Comparison of ENCODE assay signal across 11 cellular contexts in genomic region chr4:185235480-185236154, GRCh38. TPM values are rescaled to one million over a fixed set of nuclear protein-coding genes. Genes with fewer than 3 reads are reported as not detected.
DNase-seq lines count a peak whose midpoint lies in the region; ATAC-seq and TF ChIP-seq lines count a peak whose summit lies in the region.
"Had no signal": no experiment of that assay in that cellular context is flagged by ENCODE, and none has a peak within 500 bp of the region (broad histone marks: within the 10 kb centered on the region; RNA-seq: fewer than 3 reads in every experiment).

No MANE protein-coding gene starts in this region.

- no peaks in the 10 kb centered on the region for H3K27me3 ChIP-seq in rectal smooth muscle tissue (ENCODE audit: control insufficient read depth, insufficient read depth, low read length)
- no peaks in the 10 kb centered on the region for H3K27me3 ChIP-seq in psoas muscle (ENCODE audit: insufficient read depth in 3 of 3, low read length in 2 of 3)

- H3K4me1 ChIP-seq in HEK293 (ENCODE audit: control insufficient read depth, insufficient read depth, low read length): peaks cover 5% of the 10 kb centered on the region; the same call in 1 of the 2 replicates
- no peaks in the 10 kb centered on the region for H3K4me1 ChIP-seq in rectal smooth muscle tissue (ENCODE audit: control insufficient read depth, insufficient read depth, low read length)
- H3K4me1 ChIP-seq in psoas muscle: peaks cover 3% of the 10 kb centered on the region

- no peak overlapping the region for H3K9ac ChIP-seq in rectal smooth muscle tissue (ENCODE audit: low read length)

- CTCF ChIA-PET in HEK293 (lab: Yijun Ruan, JAX): no interaction called here

- no peak overlapping the region for H3K4me3 ChIP-seq in HEK293 (ENCODE audit: low read depth, low read length)
- no peak overlapping the region for H3K4me3 ChIP-seq in rectal smooth muscle tissue (ENCODE audit: low read length)
- no peak overlapping the region for H3K4me3 ChIP-seq in psoas muscle

- H3K9me3 ChIP-seq in HEK293 (ENCODE audit: control insufficient read depth, insufficient read depth, low read depth, low read length) (no peaks in the 10 kb centered on the region), psoas muscle (no peaks in the 10 kb centered on the region)

- TF ChIP-seq CTCF in HEK293 (tag by site-specific recombination; IDR thresholded peaks at IDR 0.05) (no peak), VCaP (conservative IDR thresholded peaks at IDR 0.05) (no peak), psoas muscle (IDR thresholded peaks at IDR 0.05) (no peak)

- POLR2A ChIA-PET in HEK293 (lab: Yijun Ruan, JAX): no interaction called here

- 77 to 87% (median 78%) methylated on average over 11 of the region's 11 CpGs for WGBS in psoas muscle, 3 donors

- DNase-seq in iris pigment epithelial cell (ENCODE audit: low read depth) (peak; percentile 85), psoas muscle (no peak), DMS114 treated with DMSO at 0.1 percent for 48 hours (lab: John Stamatoyannopoulos, UW; ENCODE audit: unreplicated experiment) (no peak)
- DNase-seq in activated naive CD4-positive, alpha-beta T cell (lab: John Stamatoyannopoulos, UW): no peak
- DNase-seq: activated CD4-positive, alpha-beta T cell treated with anti-CD3 and anti-CD28 coated beads for 4 hours; NCI-H1930; retina had no signal

- H3K36me3 ChIP-seq in HEK293 (ENCODE audit: control insufficient read depth in 2 of 2, insufficient read depth in 1 of 2, low read length in 2 of 2): no peaks in the 10 kb centered on the region; a peak in 1 of 3 replicates
- H3K36me3 ChIP-seq in rectal smooth muscle tissue (ENCODE audit: control insufficient read depth, insufficient read depth, low read length): no peaks in the 10 kb centered on the region
- H3K36me3 ChIP-seq in psoas muscle (ENCODE audit: insufficient read depth in 1 of 2, low read depth in 1 of 2): no peaks in the 10 kb centered on the region

- H3K27ac ChIP-seq in HEK293 (ENCODE audit: extremely low read depth, low read depth, low read length) (no peak overlapping the region), VCaP (peak overlapping the region; percentile 59), rectal smooth muscle tissue (ENCODE audit: low read depth, low read length) (peak overlapping the region; percentile 14), psoas muscle (no peak overlapping the region)

- ATAC-seq in GM21381 (IDR thresholded peaks at IDR 0.05; ENCODE audit: unreplicated experiment): no peak
- ATAC-seq in psoas muscle: no peak

- intact Hi-C loops in psoas muscle (cut with DNase I): no loop called here

TF ChIP-seq in HEK293, 187 proteins besides CTCF, POLR2A, EP300 and RAD21:
- TF ChIP-seq ZNF626 (tag by site-specific recombination; IDR thresholded peaks at IDR 0.05): no peak
- no peak for TF ChIP-seq KLF17 (tag by site-specific recombination; IDR thresholded peaks at IDR 0.05)
- TF ChIP-seq ZNF121 (tag by site-specific recombination; IDR thresholded peaks at IDR 0.05): peak; percentile 55; the same call in 1 of the 2 replicates
- 0 out of 2 replicates have a peak, but pooled peaks have one; percentile 55 for TF ChIP-seq INSM2 (tag by site-specific recombination; IDR thresholded peaks at IDR 0.05)
- 0 out of 2 replicates have a peak, but pooled peaks have one; percentile 39 for TF ChIP-seq ZNF600 (tag by site-specific recombination; IDR thresholded peaks at IDR 0.05)
- TF ChIP-seq MZF1 (tag by site-specific recombination; IDR thresholded peaks at IDR 0.05; ENCODE audit: borderline replicate concordance): 0 out of 2 replicates have a peak, but pooled peaks have one; percentile 43
- peak; percentile 54 for TF ChIP-seq TCF7L2 (IDR thresholded peaks at IDR 0.05; ENCODE audit: borderline replicate concordance, low read depth, low read length)
- peak; percentile 61 for TF ChIP-seq PRDM10 (tag by site-specific recombination; IDR thresholded peaks at IDR 0.05)
- 0 out of 2 replicates have a peak, but pooled peaks have one; percentile 30 for TF ChIP-seq WT1 (tag by site-specific recombination; IDR thresholded peaks at IDR 0.05)
- TF ChIP-seq ZNF610 (tag by site-specific recombination; IDR thresholded peaks at IDR 0.05; ENCODE audit: borderline replicate concordance): no peak
- TF ChIP-seq ZFP37 (tag by site-specific recombination; IDR thresholded peaks at IDR 0.05): no peak
- peak; percentile 49; the same call in 1 of the 2 replicates for TF ChIP-seq ZBTB48 (tag by site-specific recombination; IDR thresholded peaks at IDR 0.05)
- TF ChIP-seq GLIS1 (tag by site-specific recombination; IDR thresholded peaks at IDR 0.05): peak; percentile 13; the same call in 1 of the 2 replicates

RNA-seq across cellular contexts. Expression of gene SNX25, which starts 26.2 kb away (rescaled TPM):
- total RNA-seq in psoas muscle: 10 to 100 TPM in 2 of 4 donors, 1 to 10 TPM in 2; 9.1 to 12.0 (median 10.3) TPM
- 10 to 100 TPM in 1 of 3 donors, 1 to 10 TPM in 2; 5.3 to 13.0 (median 6.1) TPM for polyA plus RNA-seq in psoas muscle

RNA-seq across cellular contexts. Expression of gene CFAP97, which starts 31.8 kb away (rescaled TPM):
- 10 to 100 TPM; 10.1 to 20.3 (median 11.3) TPM for total RNA-seq in psoas muscle
- polyA plus RNA-seq in psoas muscle: 1 to 10 TPM; 3.0 to 7.7 (median 7.5) TPM

Comparison
In these comparisons a context has a peak if more than half of its experiments do, and no peak if none do; other contexts are left out.
1. H3K27ac ChIP-seq: peak in VCaP (single experiment) and rectal smooth muscle tissue (single experiment); none in HEK293 (single experiment) and psoas muscle (single experiment).